33 cellular contexts compared by ENCODE assay signal in genomic region chr3:151217208-151217607, GRCh38. TPM values are rescaled to one million over a fixed set of nuclear protein-coding genes. Genes with fewer than 3 reads are reported as not detected.
DNase-seq lines count a peak whose midpoint lies in the region; ATAC-seq, FAIRE-seq and TF ChIP-seq lines count a peak whose summit lies in the region.
"Had no signal": no experiment of that assay in that cellular context is flagged by ENCODE, and none has a peak within 500 bp of the region (broad histone marks: within the 10 kb centered on the region; RNA-seq: fewer than 3 reads in every experiment).

No MANE protein-coding gene starts in this region.

- no peaks in the 10 kb centered on the region for H3K27me3 Mint-ChIP-seq in astrocyte (ENCODE audit: low read depth, unreplicated experiment)
- H3K27me3 Mint-ChIP-seq in mesothelial cell of epicardium (ENCODE audit: low read depth) = no peaks in the 10 kb centered on the region
- H3K27me3 Mint-ChIP-seq: B cell had no signal

- ATAC-seq in IMR-90 (ENCODE audit: low read depth) = no peak
- ATAC-seq: CD8-positive, alpha-beta T cell; HepG2; K562; Panc1 had no signal

- H3K27me3 ChIP-seq in GM23248 (replicated peaks; ENCODE audit: insufficient read depth) = no peaks in the 10 kb centered on the region
- H3K27me3 ChIP-seq in IMR-90 (ENCODE audit: control insufficient read depth, insufficient read depth, low read length) = no peaks in the 10 kb centered on the region
- no peaks in the 10 kb centered on the region for H3K27me3 ChIP-seq in astrocyte (ENCODE audit: insufficient read depth, low read length)
- no peaks in the 10 kb centered on the region for H3K27me3 ChIP-seq in transverse colon
- H3K27me3 ChIP-seq: MG63 had no signal

- H3K36me3 Mint-ChIP-seq in astrocyte (ENCODE audit: low read depth, unreplicated experiment) = peaks cover 10% of the 10 kb centered on the region
- peaks cover 22% of the 10 kb centered on the region for H3K36me3 Mint-ChIP-seq in mesothelial cell of epicardium
- H3K36me3 Mint-ChIP-seq: CD8-positive, alpha-beta T cell had no signal

- no peak overlapping the region for H2AK9ac ChIP-seq in IMR-90 (replicated peaks; ENCODE audit: low read depth, low read length, poor library complexity)

- no peak overlapping the region for H3K4ac ChIP-seq in IMR-90 (ENCODE audit: low read depth, low read length)

- H2BK120ac ChIP-seq in IMR-90 (ENCODE audit: low read depth, low read length) = peak overlapping the region; percentile 50

- H3K4me1 Mint-ChIP-seq in astrocyte (ENCODE audit: low read depth, unreplicated experiment) = peaks cover 48% of the 10 kb centered on the region
- peaks cover 25% of the 10 kb centered on the region for H3K4me1 Mint-ChIP-seq in mesothelial cell of epicardium
- H3K4me1 Mint-ChIP-seq: B cell had no signal

- dilution Hi-C loops in IMR-90 (cut with HindIII; ENCODE audit: low sequenced_read_pairs, unreplicated experiment) = no loop called here

- in situ Hi-C loops in GM23248 (cut with MboI) = no loop called here
- in situ Hi-C loops in IMR-90 (cut with MboI; ENCODE audit: low sequenced_read_pairs) = no loop called here
- in situ Hi-C loops in transverse colon (cut with MboI; ENCODE audit: low pct_ligation_motif_present in 1 of 4, low pct_unique_long_range_greater_than_20kb in 1 of 4, low sequenced_read_pairs in 3 of 4) = loop anchor here in 1 of 4 donors (10.0 kb wide), 1 partner anchor 52 kb away; no protein-coding TSS in a partner anchor

- H2BK15ac ChIP-seq in IMR-90 (ENCODE audit: low read depth, low read length) = no peak overlapping the region

- no peaks in the 10 kb centered on the region for H3K9me2 ChIP-seq in GM23248 (ENCODE audit: insufficient read depth)

- no peak overlapping the region for H3K9ac ChIP-seq in GM23248
- no peak overlapping the region for H3K9ac ChIP-seq in IMR-90 (ENCODE audit: low read depth, low read length)
- H3K9ac ChIP-seq in astrocyte (ENCODE audit: low read length) = peak overlapping the region; percentile 23

- BruUV-seq in IMR-90 (replicated peaks; lab: Mats Ljungman, UMichigan) = no TSS peak

- no peaks in the 10 kb centered on the region for H4K20me1 ChIP-seq in GM23248 (ENCODE audit: insufficient read depth)
- no peaks in the 10 kb centered on the region for H4K20me1 ChIP-seq in IMR-90 (ENCODE audit: insufficient read depth, low read length)
- H4K20me1 ChIP-seq in astrocyte (ENCODE audit: insufficient read depth, low read length) = no peaks in the 10 kb centered on the region

- TF ChIP-seq RAD21 in IMR-90 (IDR thresholded peaks at IDR 0.05; ENCODE audit: low read length) = no peak

- no peak overlapping the region for H2BK20ac ChIP-seq in IMR-90 (ENCODE audit: low read depth, low read length)

- TF ChIP-seq EP300 in transverse colon (IDR thresholded peaks at IDR 0.05; ENCODE audit: low read depth) = no peak

- H3K56ac ChIP-seq in IMR-90 (ENCODE audit: extremely low read depth, insufficient read depth, low read length) = no peak overlapping the region

- DNase-seq in GM23248 (no peak), IMR-90 (no peak), astrocyte (ENCODE audit: low read depth) (no peak), mesothelial cell of epicardium (ENCODE audit: low spot score in 2 of 2, unreplicated experiment in 2 of 2) (no peak), GM10266 (ENCODE audit: extremely low spot score) (no peak), epidermal melanocyte (ENCODE audit: insufficient read length, low spot score) (no peak), SK-N-DZ (ENCODE audit: low spot score) (no peak), transverse colon (no peak)
- DNase-seq: Caco-2; CD8-positive, alpha-beta T cell; DMS79; GF-D8; H7; MG63; NCI-H1105 treated with DMSO at 0.1 percent for 48 hours; NCI-H146; NCI-H1930; NCI-H2227 treated with DMSO at 0.1 percent for 48 hours; NCI-H510A; NCI-H69; SHP77 had no signal

- no peak overlapping the region for H2AFZ ChIP-seq in GM23248
- no peak overlapping the region for H2AFZ ChIP-seq in IMR-90 (replicated peaks; ENCODE audit: low read length, poor library complexity)
- H2AFZ ChIP-seq in astrocyte (ENCODE audit: low read depth, low read length) = no peak overlapping the region

- 92 to 94% methylated on average over 1 of the region's 1 CpG for WGBS in GM23248 (ENCODE audit: low coverage in 1 of 2, low lambda C conversion rate in 2 of 2, missing lambda C conversion rate in 2 of 2), 2 experiments
- no CpG with 5 or more reads among the region's 1 CpG for WGBS in IMR-90 (ENCODE audit: extremely low coverage in 2 of 2, insufficient read length in 1 of 2), 2 experiments
- WGBS in transverse colon (ENCODE audit: low coverage in 1 of 2), 2 donors = 100% methylated on average over 1 of the region's 1 CpG; no CpG with 5 or more reads in 1 of the 2 donors

- CTCF ChIA-PET in IMR-90 (lab: Yijun Ruan, JAX) = interaction anchor here (1.0 to 1.9 kb wide), 2 partner anchors 9 to 11 kb away, joined by 3 to 6 read pairs; no protein-coding TSS in a partner anchor

- H3K18ac ChIP-seq in IMR-90 (ENCODE audit: low read depth, low read length) = no peak overlapping the region

- no peaks in the 10 kb centered on the region for H3K79me1 ChIP-seq in IMR-90 (ENCODE audit: low read depth in 1 of 2, low read length in 2 of 2)

- no peak overlapping the region for H2AK5ac ChIP-seq in IMR-90 (ENCODE audit: low read depth, low read length)

- H3K79me2 ChIP-seq in GM23248 (ENCODE audit: insufficient read depth) (no peaks in the 10 kb centered on the region), astrocyte (ENCODE audit: insufficient read depth, low read length) (no peaks in the 10 kb centered on the region)

- 0 out of 4 replicates have a peak overlapping the region, but pooled peaks have one; percentile 10 to 14 for H4K8ac ChIP-seq in IMR-90 (ENCODE audit: low read depth in 2 of 2, low read length in 2 of 2)

- H3K4me3 Mint-ChIP-seq in astrocyte (ENCODE audit: unreplicated experiment) = no peak overlapping the region
- H3K4me3 Mint-ChIP-seq in mesothelial cell of epicardium = no peak overlapping the region
- H3K4me3 Mint-ChIP-seq: B cell; CD8-positive, alpha-beta T cell had no signal

- H3K4me3 ChIP-seq in GM23248 (no peak overlapping the region), IMR-90 (ENCODE audit: insufficient read depth, low read depth, low read length) (no peak overlapping the region), astrocyte (ENCODE audit: insufficient read depth, low read depth, low read length) (no peak overlapping the region), transverse colon (no peak overlapping the region)
- H3K4me3 ChIP-seq: K562, MG63 had no signal

- TF ChIP-seq CTCF in IMR-90 (conservative IDR thresholded peaks at IDR 0.05; ENCODE audit: low read depth, low read length) (no peak), astrocyte (IDR thresholded peaks at IDR 0.05; ENCODE audit: insufficient read depth, low read depth, low read length) (no peak), mesothelial cell of epicardium (IDR thresholded peaks at IDR 0.05; ENCODE audit: unreplicated experiment) (no peak), GM10266 (IDR thresholded peaks at IDR 0.05; ENCODE audit: control insufficient read depth, insufficient read depth, low read depth, missing control alignments) (no peak), transverse colon (IDR thresholded peaks at IDR 0.05) (no peak)

- H3K27ac ChIP-seq in GM23248 (no peak overlapping the region), IMR-90 (ENCODE audit: insufficient read depth, low read length) (no peak overlapping the region), astrocyte (ENCODE audit: low read depth, low read length) (peak overlapping the region; percentile 17), transverse colon (no peak overlapping the region)
- H3K27ac ChIP-seq: C4-2B, RWPE1 had no signal

- H3F3A ChIP-seq in GM23248 (ENCODE audit: insufficient read depth) = peaks cover 13% of the 10 kb centered on the region; the same call in 1 of the 2 replicates

- H4K91ac ChIP-seq in IMR-90 (ENCODE audit: insufficient read depth, low read depth, low read length) = peak overlapping the region; percentile 44; the same call in 1 of the 2 replicates

- H3K9me1 ChIP-seq in IMR-90 (ENCODE audit: insufficient read depth, low read length) = peaks cover 6% of the 10 kb centered on the region; the same call in 1 of the 2 replicates

- TF ChIP-seq POLR2A in IMR-90 (IDR thresholded peaks at IDR 0.05; ENCODE audit: low read depth, low read length) (no peak), transverse colon (IDR thresholded peaks at IDR 0.05) (no peak)

- H3K27ac Mint-ChIP-seq in astrocyte (ENCODE audit: unreplicated experiment) = peak overlapping the region; percentile 76
- peak overlapping the region; percentile 10 for H3K27ac Mint-ChIP-seq in mesothelial cell of epicardium
- H3K27ac Mint-ChIP-seq: B cell; CD8-positive, alpha-beta T cell had no signal

- no peak for FAIRE-seq in astrocyte (lab: Jason Lieb, UNC)
- FAIRE-seq: GM12892, GM19239, HepG2, K562 had no signal

- no peak overlapping the region for H4K5ac ChIP-seq in IMR-90 (ENCODE audit: low read depth, low read length)

- no peak overlapping the region for H3K23ac ChIP-seq in IMR-90 (ENCODE audit: low read depth, low read length)

- H3K4me2 ChIP-seq in GM23248 (ENCODE audit: unreplicated experiment) = peak overlapping the region; percentile 24
- no peak overlapping the region for H3K4me2 ChIP-seq in IMR-90 (ENCODE audit: low read depth, low read length)
- H3K4me2 ChIP-seq in astrocyte (ENCODE audit: low read length) = no peak overlapping the region

- H3K36me3 ChIP-seq in GM23248 (ENCODE audit: low read depth) (no peaks in the 10 kb centered on the region), IMR-90 (ENCODE audit: control insufficient read depth, insufficient read depth, low read length) (no peaks in the 10 kb centered on the region), astrocyte (ENCODE audit: insufficient read depth, low read length) (no peaks in the 10 kb centered on the region), transverse colon (no peaks in the 10 kb centered on the region)
- H3K36me3 ChIP-seq: MG63 had no signal

- H3K9me3 Mint-ChIP-seq in astrocyte (ENCODE audit: unreplicated experiment) (peaks cover 8% of the 10 kb centered on the region), mesothelial cell of epicardium (peaks cover 16% of the 10 kb centered on the region)
- H3K9me3 Mint-ChIP-seq: CD8-positive, alpha-beta T cell had no signal

- H2BK5ac ChIP-seq in IMR-90 (ENCODE audit: low read depth, low read length, poor library complexity, severe bottlenecking) = no peak overlapping the region

- intact Hi-C loops in IMR-90 (cut with micrococcal nuclease) = no loop called here
- intact Hi-C loops in transverse colon (cut with DNase I; ENCODE audit: low total_unique reads) = no loop called here

- peak overlapping the region; percentile 24; the same call in 1 of the 2 replicates for H3K14ac ChIP-seq in IMR-90 (replicated peaks; ENCODE audit: low read depth, low read length)

- POLR2A ChIA-PET in IMR-90 (lab: Charles Lee; ENCODE audit: unreplicated experiment) = no interaction called here

- H3K9me3 ChIP-seq in GM23248 (ENCODE audit: low read depth) (no peaks in the 10 kb centered on the region), IMR-90 (ENCODE audit: control insufficient read depth, insufficient read depth, low read length) (peaks cover 3% of the 10 kb centered on the region), astrocyte (ENCODE audit: insufficient read depth, low read depth, low read length) (no peaks in the 10 kb centered on the region), transverse colon (no peaks in the 10 kb centered on the region)
- H3K9me3 ChIP-seq: MG63 had no signal

- H3K4me1 ChIP-seq in GM23248 (ENCODE audit: insufficient read depth) (peaks cover 36% of the 10 kb centered on the region), IMR-90 (ENCODE audit: control insufficient read depth, insufficient read depth, low read length) (peaks cover 5% of the 10 kb centered on the region; the same call in 1 of the 2 replicates), astrocyte (ENCODE audit: insufficient read depth, low read length) (peaks cover 23% of the 10 kb centered on the region), transverse colon (peaks cover 0 to 4% (median 0%) of the 10 kb centered on the region in 4 donors)
- H3K4me1 ChIP-seq: Caco-2 had no signal

RNA-seq across cellular contexts. Expression of gene GPR171, which starts 14.2 kb away (rescaled TPM):
- total RNA-seq in GM23248 (2014; rRNA removed; shearing (Covaris generic)) = not detected in 2 replicates
- polyA plus RNA-seq in GM23248 (2016; fragmentation: Nextera tagmentation; extraction: Ambion mirVana) (not detected in 2 replicates), IMR-90 (2012; rRNA removed) (not detected in 2 replicates)
- total RNA-seq in IMR-90 (2012; rRNA removed) (not detected in 2 replicates), astrocyte (not detected in 2 replicates), mesothelial cell of epicardium (not detected in 3 replicates), transverse colon (1 to 10 TPM in 2 of 4 donors, not detected in 2; 3.8 to 6.8 TPM)
- polyA plus RNA-seq in IMR-90 (2012; cell fraction: cytosol; rRNA removed) = not detected in 2 replicates
- not detected in 2 replicates for polyA plus RNA-seq in IMR-90 (2012; cell fraction: nucleus; rRNA removed; ENCODE audit: low replicate concordance)
- not detected in 2 replicates for polyA plus RNA-seq in SK-N-DZ (2014; cell fraction: cytosol; rRNA removed)
- not detected in 2 replicates for polyA plus RNA-seq in SK-N-DZ (2014; cell fraction: nucleus; rRNA removed)
- total RNA-seq: A673, Caco-2, H7, HepG2, HT1080, K562, OCI-LY7, SK-MEL-5 had no signal
- polyA plus RNA-seq: HepG2, K562 had no signal
